Comparison of ENCODE assay signal across 18 cellular contexts in genomic region chr5:8500426-8500825, GRCh38.
DNase-seq lines count a peak whose midpoint lies in the region; ATAC-seq, FAIRE-seq and TF ChIP-seq lines count a peak whose summit lies in the region.
"Had no signal": no experiment of that assay in that cellular context is flagged by ENCODE, and none has a peak within 500 bp of the region (broad histone marks: within the 10 kb centered on the region; RNA-seq: fewer than 3 reads in every experiment).

No MANE protein-coding gene starts in this region.

- peak; percentile 27 for FAIRE-seq in GM12878 (lab: Jason Lieb, UNC)
- FAIRE-seq in GM12891 (lab: Jason Lieb, UNC) = no peak
- FAIRE-seq: K562 had no signal

- H3K36me3 ChIP-seq in GM12878 (ENCODE audit: control insufficient read depth in 2 of 2, insufficient read depth in 2 of 2, low read length in 1 of 2) (no peaks in the 10 kb centered on the region), osteoblast (ENCODE audit: insufficient read depth, low read length) (no peaks in the 10 kb centered on the region)
- H3K36me3 ChIP-seq: MG63, SJCRH30 had no signal

- H3K4me1 ChIP-seq in GM12878 (ENCODE audit: control insufficient read depth, insufficient read depth, low read length) (no peaks in the 10 kb centered on the region), osteoblast (ENCODE audit: insufficient read depth, low read length) (peaks cover 11% of the 10 kb centered on the region)
- H3K4me1 ChIP-seq: SJCRH30 had no signal

- H3K27me3 ChIP-seq in GM12878 (replicated peaks in 1 of 2; ENCODE audit: control insufficient read depth in 2 of 2, insufficient read depth in 2 of 2, low read length in 1 of 2) = no peaks in the 10 kb centered on the region
- H3K27me3 ChIP-seq in osteoblast (ENCODE audit: insufficient read depth, low read length) = no peaks in the 10 kb centered on the region
- H3K27me3 ChIP-seq: MG63, SJCRH30 had no signal

- no peak for TF ChIP-seq RAD21 in GM12878 (IDR thresholded peaks at IDR 0.05; ENCODE audit: insufficient read depth, low read depth, low read length)

- BruUV-seq in GM12878 (replicated peaks; lab: Mats Ljungman, UMichigan) = no TSS peak

- SMC1A ChIA-PET in GM12878 (lab: Charles Lee; ENCODE audit: uncharacterized antibody, unreplicated experiment) = no interaction called here

- RAD21 ChIA-PET in GM12878 (lab: Charles Lee; ENCODE audit: unreplicated experiment) = no interaction called here

- H2AFZ ChIP-seq in GM12878 (ENCODE audit: control insufficient read depth, low read depth, low read length) (no peak overlapping the region), osteoblast (ENCODE audit: low read length) (no peak overlapping the region)

- no peaks in the 10 kb centered on the region for H3K79me2 ChIP-seq in GM12878 (ENCODE audit: control insufficient read depth, insufficient read depth, low read length)
- H3K79me2 ChIP-seq in osteoblast (ENCODE audit: insufficient read depth, low read length) = no peaks in the 10 kb centered on the region

- POLR2A ChIA-PET in GM12878 (lab: Charles Lee) = no interaction called here

- intact Hi-C loops in GM12878 (cut with micrococcal nuclease; ENCODE audit: unreplicated experiment) = no loop called here

- DNase-seq in AG10803 (ENCODE audit: low read depth) = peak; percentile 3
- DNase-seq in HS-5 (ENCODE audit: low read depth) = peak; percentile 18
- DNase-seq in GM12878 (ENCODE audit: low read depth, low spot score) = no peak
- peak; percentile 45 for DNase-seq in osteoblast (ENCODE audit: insufficient read length, low spot score, missing footprints)
- DNase-seq in NCI-H2029 treated with DMSO at 0.1 percent for 48 hours (lab: John Stamatoyannopoulos, UW) = no peak
- DNase-seq in GM12891 (ENCODE audit: insufficient read length, low spot score) = no peak
- no peak for DNase-seq in midbrain (lab: John Stamatoyannopoulos, UW)
- DNase-seq in NCI-H1930 (lab: John Stamatoyannopoulos, UW) = no peak
- DNase-seq: AML-193, DND-41, H7, MG63, NCI-H2029, NCI-H2227 treated with DMSO at 0.1 percent for 48 hours, NCI-H526, SJCRH30 had no signal

- H3K4me2 ChIP-seq in GM12878 (ENCODE audit: control insufficient read depth, insufficient read depth) = no peak overlapping the region
- peak overlapping the region; percentile 32 for H3K4me2 ChIP-seq in osteoblast (ENCODE audit: insufficient read depth, low read length)

- no peak for TF ChIP-seq CTCF in AG10803 (conservative IDR thresholded peaks at IDR 0.05; ENCODE audit: low read length)
- no peak for TF ChIP-seq CTCF in GM12878 (IDR thresholded peaks at IDR 0.05 in 2 of 3, conservative IDR thresholded peaks at IDR 0.05 in 1 of 3; ENCODE audit: control insufficient read depth in 2 of 3, extremely low read depth in 1 of 3, insufficient read depth in 1 of 3, low read depth in 3 of 3, low read length in 3 of 3)
- TF ChIP-seq CTCF in osteoblast (IDR thresholded peaks at IDR 0.05; ENCODE audit: extremely low read depth, low read depth, low read length) = no peak

- no peak overlapping the region for H3K9ac ChIP-seq in GM12878 (ENCODE audit: control insufficient read depth, insufficient read depth, low read length)

- WGBS in GM12878 (ENCODE audit: insufficient coverage, insufficient replicate concordance, low lambda C conversion rate, missing lambda C conversion rate) = 14% methylated on average over 3 of the region's 3 CpGs

- no peak for TF ChIP-seq POLR2A in GM12878 (IDR thresholded peaks at IDR 0.05; ENCODE audit: low read depth, low read length)
- no peak for TF ChIP-seq POLR2A in GM12891 (IDR thresholded peaks at IDR 0.05; ENCODE audit: low read depth, low read length)

- H4K20me1 ChIP-seq in GM12878 (ENCODE audit: control insufficient read depth, insufficient read depth) (no peaks in the 10 kb centered on the region), osteoblast (ENCODE audit: insufficient read depth, low read length) (no peaks in the 10 kb centered on the region)

- CTCF ChIA-PET in GM12878 (lab: Yijun Ruan, JAX) = no interaction called here

- in situ Hi-C loops in GM12878 (cut with MboI) = no loop called here

- H3K4me3 ChIP-seq in AG10803 (ENCODE audit: low read length) = no peak overlapping the region
- no peak overlapping the region for H3K4me3 ChIP-seq in GM12878
- no peak overlapping the region for H3K4me3 ChIP-seq in osteoblast (ENCODE audit: insufficient read depth, low read length)
- H3K4me3 ChIP-seq: K562, MG63, SJCRH30 had no signal

- no peak for ATAC-seq in GM12878
- ATAC-seq: K562 had no signal

- H3K9me3 ChIP-seq in GM12878 (replicated peaks; ENCODE audit: control insufficient read depth, insufficient read depth, low read length) = no peaks in the 10 kb centered on the region; the same call in 2 of the 3 replicates
- peaks cover 2% of the 10 kb centered on the region for H3K9me3 ChIP-seq in osteoblast (ENCODE audit: low read depth, low read length)
- H3K9me3 ChIP-seq: SJCRH30 had no signal

- H3K27ac ChIP-seq in GM12878 (ENCODE audit: control insufficient read depth, insufficient read depth) = no peak overlapping the region
- peak overlapping the region; percentile 74 for H3K27ac ChIP-seq in osteoblast (ENCODE audit: low read depth, low read length)
- H3K27ac ChIP-seq: RWPE1, SJCRH30 had no signal

- TF ChIP-seq EP300 in GM12878 (IDR thresholded peaks at IDR 0.05; ENCODE audit: borderline replicate concordance in 1 of 2, control insufficient read depth in 1 of 2, low read depth in 2 of 2, low read length in 2 of 2) = no peak

TF ChIP-seq in GM12878, 131 proteins besides CTCF, POLR2A, EP300 and RAD21:
- TF ChIP-seq SKIL (IDR thresholded peaks at IDR 0.05; ENCODE audit: low read depth, poor library complexity, severe bottlenecking) = no peak
- no peak for TF ChIP-seq NBN (IDR thresholded peaks at IDR 0.05)
- TF ChIP-seq RAD51 (IDR thresholded peaks at IDR 0.05) = no peak
- TF ChIP-seq SRF (IDR thresholded peaks at IDR 0.05; ENCODE audit: low read depth in 2 of 2, low read length in 2 of 2) = no peak
- TF ChIP-seq SMC3 (IDR thresholded peaks at IDR 0.05; ENCODE audit: borderline replicate concordance, low read length) = no peak

TF ChIP-seq in GM12891, 5 proteins besides CTCF, POLR2A, EP300 and RAD21:
- no peak for TF ChIP-seq PAX5 (IDR thresholded peaks at IDR 0.05; ENCODE audit: insufficient read depth, low read length, severe bottlenecking)
- no peak for TF ChIP-seq POU2F2 (IDR thresholded peaks at IDR 0.05; ENCODE audit: low read depth, low read length)
- no peak for TF ChIP-seq TAF1 (IDR thresholded peaks at IDR 0.05; ENCODE audit: low read depth, low read length)
- TF ChIP-seq SPI1 (IDR thresholded peaks at IDR 0.05; ENCODE audit: low read depth, low read length) = no peak

Comparison
In these comparisons a context has a peak if more than half of its experiments do, and no peak if none do; other contexts are left out.
1. DNase-seq: peak in AG10803 (single experiment), HS-5 (single experiment) and osteoblast (single experiment); none in GM12878 (single experiment), NCI-H2029 treated with DMSO at 0.1 percent for 48 hours (single experiment), GM12891 (single experiment), midbrain (single experiment) and NCI-H1930 (0 of 2).